Comparison of ENCODE assay signal across 15 cellular contexts in the genomic region with DNA sequence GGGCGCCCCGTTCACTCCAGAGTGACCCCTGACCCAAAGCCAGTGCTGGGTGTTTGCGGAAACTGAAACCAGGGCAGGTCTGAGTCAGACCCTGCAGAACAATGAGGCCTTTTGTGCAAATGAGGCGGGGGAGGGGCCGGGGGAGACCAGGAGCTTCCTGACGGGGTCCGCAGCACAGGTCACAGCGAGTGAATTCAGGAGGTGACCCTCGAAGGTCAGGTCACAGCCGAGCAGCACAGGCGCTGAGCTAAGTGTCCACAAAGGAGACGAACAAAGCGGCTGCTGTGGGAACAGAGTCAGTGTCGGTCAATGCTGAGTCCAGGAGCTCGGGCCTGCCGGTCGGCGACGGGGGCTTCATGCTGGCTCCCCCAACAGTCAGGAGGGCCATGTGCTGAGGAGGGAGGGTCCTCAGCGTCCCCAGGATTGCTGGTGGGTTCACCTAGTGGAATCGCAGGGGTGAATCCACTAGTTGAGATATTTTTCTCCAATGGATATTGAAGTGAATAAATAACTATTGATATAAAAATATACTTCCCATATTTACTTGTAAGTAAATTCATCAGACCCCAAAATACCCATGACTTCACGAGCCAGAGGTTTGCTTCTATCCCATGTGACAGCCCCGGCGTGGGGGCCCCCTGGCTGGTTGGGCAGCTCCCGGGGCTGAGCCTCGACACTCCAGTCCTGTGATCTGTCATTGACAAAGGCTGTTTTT.
DNase-seq lines count a peak whose midpoint lies in the region; ATAC-seq and TF ChIP-seq lines count a peak whose summit lies in the region.
"Had no signal": no experiment of that assay in that cellular context is flagged by ENCODE, and none has a peak within 500 bp of the region (broad histone marks: within the 10 kb centered on the region; RNA-seq: fewer than 3 reads in every experiment).

No MANE protein-coding gene starts in this region.

- BruUV-seq in Calu3 (replicated peaks; lab: Mats Ljungman, UMichigan) (no TSS peak), Panc1 (replicated peaks; lab: Mats Ljungman, UMichigan) (no TSS peak)

- peak overlapping the region; percentile 99 for H3K27ac Mint-ChIP-seq in Calu3 (ENCODE audit: unreplicated experiment)
- H3K27ac Mint-ChIP-seq: activated naive CD8-positive, alpha-beta T cell treated with anti-CD3 and anti-CD28 coated beads, Interleukin-2, amount 50 U/mL, for 24 hours; activated T-cell treated with anti-CD3 and anti-CD28 coated beads, Interleukin-2, amount 50 U/mL, for 24 hours; immature natural killer cell; T-cell had no signal

- peak overlapping the region; percentile 18 for H2AK5ac ChIP-seq in trophoblast cell (ENCODE audit: low read length)

- H3K4me1 ChIP-seq in Panc1 (ENCODE audit: control insufficient read depth, insufficient read depth, low read length) = peaks cover 15% of the 10 kb centered on the region
- H3K4me1 ChIP-seq in right cardiac atrium (ENCODE audit: control insufficient read depth, insufficient read depth, low read length) = no peaks in the 10 kb centered on the region
- H3K4me1 ChIP-seq in trophoblast cell (ENCODE audit: control insufficient read depth in 1 of 2, insufficient read depth in 2 of 2, low read length in 2 of 2) = peaks cover 17 to 31% of the 10 kb centered on the region in 2 experiments
- no peaks in the 10 kb centered on the region for H3K4me1 ChIP-seq in GM23248 (ENCODE audit: insufficient read depth)
- H3K4me1 ChIP-seq: colonic mucosa had no signal

- peak overlapping the region; percentile 37 for H4K91ac ChIP-seq in trophoblast cell (ENCODE audit: low read depth, low read length)

- H3K27ac ChIP-seq in Panc1 (ENCODE audit: low read length) (peak overlapping the region; percentile 54), right cardiac atrium (ENCODE audit: low read length) (peak overlapping the region; percentile 64), trophoblast cell (ENCODE audit: low read depth, low read length) (no peak overlapping the region), GM23248 (no peak overlapping the region)
- H3K27ac ChIP-seq: colonic mucosa, transverse colon had no signal

- TF ChIP-seq CTCF in Calu3 (IDR thresholded peaks at IDR 0.05; ENCODE audit: unreplicated experiment) (no peak), Panc1 (IDR thresholded peaks at IDR 0.05) (no peak)

- POLR2A ChIA-PET in Panc1 (lab: Charles Lee) = interaction anchor here (0.6 kb wide), 1 partner anchor 47 kb away, joined by 3 read pairs; no protein-coding TSS in a partner anchor

- H2AFZ ChIP-seq in trophoblast cell (ENCODE audit: insufficient read depth, low read length, poor library complexity) = no peak overlapping the region
- no peak overlapping the region for H2AFZ ChIP-seq in GM23248

- H3K4me2 ChIP-seq in trophoblast cell (ENCODE audit: low read length) (no peak overlapping the region), GM23248 (ENCODE audit: unreplicated experiment) (no peak overlapping the region)

- peak overlapping the region; percentile 49 for H3K18ac ChIP-seq in trophoblast cell (ENCODE audit: low read length)

- peak overlapping the region in 1 of 2 experiments; percentile 23; a peak in 2 of 4 replicates for H3K4me3 ChIP-seq in Panc1 (ENCODE audit: low read depth in 2 of 2, low read length in 2 of 2)
- no peak overlapping the region for H3K4me3 ChIP-seq in right cardiac atrium (ENCODE audit: low read length)
- no peak overlapping the region for H3K4me3 ChIP-seq in trophoblast cell (ENCODE audit: low read depth, low read length)
- no peak overlapping the region for H3K4me3 ChIP-seq in GM23248
- H3K4me3 ChIP-seq: colonic mucosa, transverse colon had no signal

- CTCF ChIA-PET in Calu3 (lab: Charles Lee) = interaction anchor here (0.5 to 2.6 kb wide), 6 partner anchors 11 to 322 kb away, joined by 3 to 14 read pairs (median 4); partner anchors contain the start of gene SULF2
- CTCF ChIA-PET in Panc1 (lab: Charles Lee) = no interaction called here

- peak overlapping the region; percentile 67 for H2BK12ac ChIP-seq in trophoblast cell (ENCODE audit: low read length)

- peaks cover 7% of the 10 kb centered on the region for H3K79me1 ChIP-seq in trophoblast cell (ENCODE audit: low read length)

- H3K9me2 ChIP-seq in GM23248 (ENCODE audit: insufficient read depth) = no peaks in the 10 kb centered on the region

- WGBS in right cardiac atrium = 60% methylated on average over 26 of the region's 26 CpGs
- WGBS in trophoblast cell (ENCODE audit: extremely low coverage, insufficient coverage, insufficient read length) = no CpG with 5 or more reads among the region's 26 CpGs
- WGBS in GM23248 (ENCODE audit: low coverage in 1 of 2, low lambda C conversion rate in 2 of 2, missing lambda C conversion rate in 2 of 2), 2 experiments = 65 to 67% methylated on average over 24 to 26 of the region's 26 CpGs

- in situ Hi-C loops in Panc1 (cut with HindIII; ENCODE audit: low pct_unique_long_range_greater_than_20kb, low sequenced_read_pairs) (no loop called here), GM23248 (cut with MboI) (no loop called here)

- H4K8ac ChIP-seq in trophoblast cell (ENCODE audit: low read depth, low read length) = no peak overlapping the region

- peak overlapping the region; percentile 74 for H2BK120ac ChIP-seq in trophoblast cell (ENCODE audit: insufficient read depth, low read length, poor library complexity)

- no peak overlapping the region for H4K12ac ChIP-seq in trophoblast cell (ENCODE audit: low read depth, low read length)

- peak overlapping the region; percentile 49 for H3K14ac ChIP-seq in trophoblast cell (ENCODE audit: low read length)

- H3K4ac ChIP-seq in trophoblast cell (ENCODE audit: low read depth, low read length) = no peak overlapping the region

- H3K9me3 ChIP-seq in Panc1 (ENCODE audit: control insufficient read depth, insufficient read depth, low read depth, low read length) = no peaks in the 10 kb centered on the region
- no peaks in the 10 kb centered on the region for H3K9me3 ChIP-seq in right cardiac atrium (ENCODE audit: control insufficient read depth, low read length)
- H3K9me3 ChIP-seq in trophoblast cell (ENCODE audit: insufficient read depth, low read depth, low read length) = no peaks in the 10 kb centered on the region
- no peaks in the 10 kb centered on the region for H3K9me3 ChIP-seq in GM23248 (ENCODE audit: low read depth)
- H3K9me3 ChIP-seq: colonic mucosa, transverse colon had no signal

- no peaks in the 10 kb centered on the region for H4K20me1 ChIP-seq in GM23248 (ENCODE audit: insufficient read depth)

- H3K9ac ChIP-seq in trophoblast cell (ENCODE audit: low read length) (no peak overlapping the region), GM23248 (no peak overlapping the region)

- peak overlapping the region; percentile 4 for H2BK5ac ChIP-seq in trophoblast cell (ENCODE audit: low read depth, low read length, poor library complexity)

- H3K4me3 Mint-ChIP-seq in Calu3 (ENCODE audit: low read depth, unreplicated experiment) = peak overlapping the region; percentile 65
- H3K4me3 Mint-ChIP-seq: activated naive CD8-positive, alpha-beta T cell treated with anti-CD3 and anti-CD28 coated beads, Interleukin-2, amount 50 U/mL, for 24 hours; activated T-cell treated with anti-CD3 and anti-CD28 coated beads, Interleukin-2, amount 50 U/mL, for 24 hours; immature natural killer cell; T-cell had no signal

- H3F3A ChIP-seq in GM23248 (ENCODE audit: insufficient read depth) = no peaks in the 10 kb centered on the region

- H3K9me3 Mint-ChIP-seq in Calu3 (ENCODE audit: low read depth, unreplicated experiment) = no peaks in the 10 kb centered on the region
- H3K9me3 Mint-ChIP-seq: activated naive CD8-positive, alpha-beta T cell treated with anti-CD3 and anti-CD28 coated beads, Interleukin-2, amount 50 U/mL, for 24 hours; activated T-cell treated with anti-CD3 and anti-CD28 coated beads, Interleukin-2, amount 50 U/mL, for 24 hours; immature natural killer cell; T-cell had no signal

- H3K79me2 ChIP-seq in trophoblast cell (ENCODE audit: control insufficient read depth, insufficient read depth, low read length, poor library complexity) (no peaks in the 10 kb centered on the region), GM23248 (ENCODE audit: insufficient read depth) (no peaks in the 10 kb centered on the region)

- intact Hi-C loops in Calu3 (cut with micrococcal nuclease; ENCODE audit: unreplicated experiment) (loop anchor here (2.0 to 10.0 kb wide), 4 partner anchors 89 to 314 kb away; partner anchors contain the start of gene SULF2), Panc1 (cut with micrococcal nuclease; ENCODE audit: unreplicated experiment) (no loop called here), right cardiac atrium (cut with DNase I) (no loop called here)

- H3K4me1 Mint-ChIP-seq in Calu3 (ENCODE audit: low read depth, unreplicated experiment) = peaks cover 63% of the 10 kb centered on the region
- H3K4me1 Mint-ChIP-seq: immature natural killer cell had no signal

- H3K27me3 Mint-ChIP-seq in Calu3 (ENCODE audit: unreplicated experiment) = no peaks in the 10 kb centered on the region

- DNase-seq in Calu3 (peak; percentile 95), Panc1 (ENCODE audit: low read depth, low spot score) (no peak), right cardiac atrium (peak; percentile 68 to 76 (median 68)), trophoblast cell (no peak), T1000 (lab: John Stamatoyannopoulos, UW) (no peak), GM23248 (no peak), putamen (ENCODE audit: low spot score) (no peak), RKO (ENCODE audit: low spot score) (no peak)
- DNase-seq: activated naive CD8-positive, alpha-beta T cell treated with anti-CD3 and anti-CD28 coated beads, Interleukin-2, amount 50 U/mL, for 24 hours; activated T-cell treated with anti-CD3 and anti-CD28 coated beads, Interleukin-2, amount 50 U/mL, for 24 hours; colonic mucosa; DMS53; immature natural killer cell; T-cell; transverse colon had no signal

- ATAC-seq in Panc1 = peak; percentile 70
- peak; percentile 28 to 82 for ATAC-seq in right cardiac atrium
- ATAC-seq: activated naive CD8-positive, alpha-beta T cell treated with anti-CD3 and anti-CD28 coated beads, Interleukin-2, amount 50 U/mL, for 24 hours; T-cell had no signal

- H3K23ac ChIP-seq in trophoblast cell (ENCODE audit: low read length) = no peak overlapping the region

- H3K36me3 Mint-ChIP-seq in Calu3 (ENCODE audit: insufficient read depth, unreplicated experiment) = peaks cover 17% of the 10 kb centered on the region
- H3K36me3 Mint-ChIP-seq: immature natural killer cell, T-cell had no signal

- H3K36me3 ChIP-seq in Panc1 (ENCODE audit: control insufficient read depth, insufficient read depth, low read length) (no peaks in the 10 kb centered on the region), trophoblast cell (ENCODE audit: control insufficient read depth in 1 of 2, insufficient read depth in 2 of 2, low read length in 2 of 2) (no peaks in the 10 kb centered on the region), GM23248 (ENCODE audit: low read depth) (no peaks in the 10 kb centered on the region)
- H3K36me3 ChIP-seq: colonic mucosa, transverse colon had no signal

- H3K27me3 ChIP-seq in Panc1 (ENCODE audit: control insufficient read depth, insufficient read depth, low read length) (no peaks in the 10 kb centered on the region), right cardiac atrium (ENCODE audit: control insufficient read depth, insufficient read depth) (no peaks in the 10 kb centered on the region), trophoblast cell (ENCODE audit: insufficient read depth, low read length) (no peaks in the 10 kb centered on the region), GM23248 (replicated peaks; ENCODE audit: insufficient read depth) (no peaks in the 10 kb centered on the region; the same call in 1 of the 2 replicates)
- H3K27me3 ChIP-seq: colonic mucosa, transverse colon had no signal

Comparison
In these comparisons a context has a peak if more than half of its experiments do, and no peak if none do; other contexts are left out.
1. DNase-seq: peak in Calu3 (single experiment) and right cardiac atrium (3 of 3); none in Panc1 (single experiment), trophoblast cell (0 of 2), T1000 (single experiment), GM23248 (single experiment), putamen (single experiment) and RKO (single experiment).
2. H3K27ac ChIP-seq: peak in Panc1 (single experiment) and right cardiac atrium (single experiment); none in trophoblast cell (single experiment) and GM23248 (single experiment).